7 cellular contexts compared by ENCODE assay signal in genomic region chr3:49686769-49687418, GRCh38. TPM values are rescaled to one million over a fixed set of nuclear protein-coding genes. Genes with fewer than 3 reads are reported as not detected.
DNase-seq lines count a peak whose midpoint lies in the region; TF ChIP-seq lines count a peak whose summit lies in the region.
"Not testable (repeated sequence)": the region's sequence is repeated elsewhere in the genome, so short reads cannot be mapped to it uniquely, and the experiment has no call there.

No MANE protein-coding gene starts in this region.

- WGBS in adrenal gland, 4 donors, result 11 to 31% (median 14%) methylated on average over 9 to 43 of the region's 43 CpGs

- not testable (repeated sequence) for H3K27me3 ChIP-seq in HUES6 (ENCODE audit: control insufficient read depth, insufficient read depth, low read length); adrenal gland; iPS-20b (ENCODE audit: insufficient read depth, low read length)

- H3K27ac Mint-ChIP-seq in nephron, result peak overlapping the region; percentile 74 to 86 (median 75)

- not testable (repeated sequence) for H3K36me3 Mint-ChIP-seq in nephron (ENCODE audit: low read depth)

- H3K4me3 ChIP-seq in HUES6 (ENCODE audit: low read depth, low read length) (peak overlapping the region; percentile 76), adrenal gland (peak overlapping the region in 1 of 4 donors; percentile 46), iPS-20b (ENCODE audit: low read length) (peak overlapping the region; percentile 74)

- not testable (repeated sequence) for H3K4me1 ChIP-seq in HUES6 (ENCODE audit: control insufficient read depth, insufficient read depth, low read length); iPS-20b (ENCODE audit: insufficient read depth, low read length)
- H3K4me1 ChIP-seq in adrenal gland (replicated peaks in 1 of 2), result peaks cover 5 to 24% of the 10 kb centered on the region in 2 donors

- DNase-seq in activated CD4-positive, alpha-beta T cell treated with anti-CD3 and anti-CD28 coated beads for 48 hours, result peak; percentile 63
- DNase-seq in adrenal gland, result peak; percentile 53 to 86 (median 78)
- not testable (repeated sequence) for DNase-seq in erythroblast (lab: John Stamatoyannopoulos, UW)
- DNase-seq in stimulated activated CD4-positive, alpha-beta T cell treated with anti-CD3 and anti-CD28 coated beads, Interleukin-2, amount 100 ng/mL, for 24 hours, result peak; percentile 47 to 64

- H3K9ac ChIP-seq in HUES6 (ENCODE audit: low read length) (peak overlapping the region; percentile 82), iPS-20b (ENCODE audit: low read depth, low read length) (peak overlapping the region; percentile 79; the same call in 1 of the 2 replicates)

- peaks cover 27% of the 10 kb centered on the region for H3K36me3 ChIP-seq in HUES6 (ENCODE audit: control insufficient read depth, insufficient read depth, low read length)
- H3K36me3 ChIP-seq in adrenal gland (replicated peaks in 1 of 2), result peaks cover 0 to 20% of the 10 kb centered on the region in 2 donors
- H3K36me3 ChIP-seq in iPS-20b (ENCODE audit: insufficient read depth, low read depth, low read length), result peaks cover 26% of the 10 kb centered on the region

- H3K9me3 Mint-ChIP-seq in nephron, result not testable (repeated sequence)

- TF ChIP-seq POLR2A in adrenal gland (IDR thresholded peaks at IDR 0.05), result not testable (repeated sequence)
- peak; percentile 40 for TF ChIP-seq POLR2A in erythroblast (IDR thresholded peaks at IDR 0.05; ENCODE audit: low read length)

- not testable (repeated sequence) for TF ChIP-seq CTCF in adrenal gland (IDR thresholded peaks at IDR 0.05); nephron (IDR thresholded peaks at IDR 0.05; ENCODE audit: unreplicated experiment in 3 of 3)

- H3K27me3 Mint-ChIP-seq in nephron (ENCODE audit: low read depth), result not testable (repeated sequence)

- H3K4me3 Mint-ChIP-seq in nephron, result peak overlapping the region; percentile 86 to 98 (median 97)

- H3K9me3 ChIP-seq in HUES6 (ENCODE audit: control insufficient read depth, insufficient read depth, low read depth, low read length); adrenal gland (replicated peaks in 1 of 3); iPS-20b (ENCODE audit: insufficient read depth, low read depth, low read length): not testable (repeated sequence)

- peaks cover 23% of the 10 kb centered on the region for H3K4me1 Mint-ChIP-seq in nephron

- intact Hi-C loops in adrenal gland (cut with DNase I), result not testable (repeated sequence)

- 0 out of 2 replicates have a peak overlapping the region, but pooled peaks have one; percentile 36 for H3K27ac ChIP-seq in HUES6 (ENCODE audit: low read depth, low read length)
- peak overlapping the region in 1 of 5 donors; percentile 17 for H3K27ac ChIP-seq in adrenal gland
- not testable (repeated sequence) for H3K27ac ChIP-seq in iPS-20b (ENCODE audit: low read length)

RNA-seq across cellular contexts. Expression of gene MST1, which starts 2.4 kb away (rescaled TPM):
- total RNA-seq in adrenal gland, result 10 to 100 TPM; 13.4 to 92.0 (median 36.4) TPM
- polyA plus RNA-seq in adrenal gland, result 100 to 1,000 TPM in 2 of 3 donors, 1 to 10 TPM in 1; 7.5 to 241 (median 240) TPM

RNA-seq across cellular contexts. Expression of gene RNF123, which starts 2.5 kb away (rescaled TPM):
- total RNA-seq in adrenal gland, result 10 to 100 TPM; 19.5 to 62.3 (median 38.3) TPM
- 10 to 100 TPM; 35.1 to 59.6 (median 48.8) TPM for polyA plus RNA-seq in adrenal gland

RNA-seq across cellular contexts. Expression of gene APEH, which starts 12.7 kb away (rescaled TPM):
- 100 to 1,000 TPM in 6 of 8 donors, 10 to 100 TPM in 2; 86.6 to 158 (median 126) TPM for total RNA-seq in adrenal gland
- polyA plus RNA-seq in adrenal gland, result 100 to 1,000 TPM in 1 of 3 donors, 10 to 100 TPM in 2; 36.5 to 124 (median 45.9) TPM

RNA-seq across cellular contexts. Expression of gene AMIGO3, which starts 32.6 kb away (rescaled TPM):
- 1 to 10 TPM in 3 of 8 donors, under 1 TPM in 2, not detected in 3; 0.34 to 1.3 (median 1.2) TPM for total RNA-seq in adrenal gland
- 1 to 10 TPM in 2 of 3 donors, not detected in 1; 2.2 to 3.0 TPM for polyA plus RNA-seq in adrenal gland

RNA-seq across cellular contexts. Expression of gene GMPPB, which starts 36.9 kb away (rescaled TPM):
- total RNA-seq in adrenal gland, result 100 to 1,000 TPM in 1 of 8 donors, 10 to 100 TPM in 7; 22.3 to 141 (median 33.1) TPM
- polyA plus RNA-seq in adrenal gland, result 10 to 100 TPM; 11.2 to 38.5 (median 20.2) TPM
